Comparison of ENCODE assay signal across 25 cellular contexts in the genomic region with DNA sequence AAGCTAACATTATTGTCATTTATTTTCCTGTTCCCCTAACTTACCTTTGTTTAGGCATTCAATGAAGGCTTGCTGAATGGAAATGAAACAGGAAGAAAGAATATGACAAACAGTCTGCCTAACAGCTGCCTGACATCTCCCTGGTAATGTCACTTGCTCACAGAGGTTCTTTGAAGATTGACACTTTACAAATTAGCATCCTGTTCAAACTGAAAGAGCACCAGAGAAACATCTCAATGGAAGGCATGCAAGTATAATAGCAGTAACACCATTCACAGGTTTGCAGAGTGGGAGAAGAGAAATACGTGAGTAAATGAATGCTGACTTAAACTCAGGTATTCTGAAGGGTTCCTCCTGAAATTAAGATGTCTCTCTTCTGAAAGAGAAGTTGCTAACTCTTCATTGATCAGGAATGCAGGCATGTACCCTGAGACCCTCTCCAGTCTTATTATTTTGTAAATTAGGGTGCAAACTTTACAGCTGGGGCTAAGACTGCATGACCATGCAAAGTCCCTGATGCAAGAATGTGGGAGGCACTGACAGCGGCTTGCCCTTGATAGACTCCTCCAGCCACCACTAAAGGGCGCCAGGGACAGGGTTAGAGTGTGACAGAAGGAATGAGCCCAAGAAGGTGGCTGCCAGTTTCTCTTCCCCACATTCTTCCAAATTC. TPM values are rescaled to one million over a fixed set of nuclear protein-coding genes. Genes with fewer than 3 reads are reported as not detected.
DNase-seq lines count a peak whose midpoint lies in the region; ATAC-seq and TF ChIP-seq lines count a peak whose summit lies in the region.
"Had no signal": no experiment of that assay in that cellular context is flagged by ENCODE, and none has a peak within 500 bp of the region (broad histone marks: within the 10 kb centered on the region; RNA-seq: fewer than 3 reads in every experiment).

No MANE protein-coding gene starts in this region.

- H3K9me3 Mint-ChIP-seq in progenitor cell of endocrine pancreas (ENCODE audit: low read depth) = peaks cover 17% of the 10 kb centered on the region
- H3K9me3 Mint-ChIP-seq: activated T-helper 2 cell treated with anti-CD3 and anti-CD28 coated beads, Interferon-gamma antibody, Interleukin-2, Interleukin-4, amounts not matched to agents 10 μg/mL and 5 μg/mL and 100 μg/mL, durations not matched to agents 14 hours and 24 hours and 36 hours; HFFc6 had no signal

- TF ChIP-seq CTCF in OCI-LY7 (conservative IDR thresholded peaks at IDR 0.05; ENCODE audit: low read length) = 0 out of 2 replicates have a peak, but pooled peaks have one; percentile 23
- TF ChIP-seq CTCF in progenitor cell of endocrine pancreas (IDR thresholded peaks at IDR 0.05; ENCODE audit: unreplicated experiment) = no peak

- H3K4me1 Mint-ChIP-seq in progenitor cell of endocrine pancreas (ENCODE audit: low read depth) = peaks cover 28% of the 10 kb centered on the region
- H3K4me1 Mint-ChIP-seq: CD4-positive, CD25-positive, alpha-beta regulatory T cell had no signal

- no peak overlapping the region; the same call in 1 of the 2 replicates for H3K4me2 ChIP-seq in OCI-LY7 (ENCODE audit: low read length)

- H3K4me1 ChIP-seq in OCI-LY7 (ENCODE audit: insufficient read depth, low read length, poor library complexity, severe bottlenecking) = no peaks in the 10 kb centered on the region

- no peaks in the 10 kb centered on the region for H3K36me3 ChIP-seq in OCI-LY7 (ENCODE audit: insufficient read depth, low read length)
- H3K36me3 ChIP-seq: brain microvascular endothelial cell, neutrophil, thoracic aorta had no signal

- no TSS peak for BruUV-seq in OCI-LY7 (replicated peaks; lab: Mats Ljungman, UMichigan)

- H3K9me2 ChIP-seq in OCI-LY7 (ENCODE audit: insufficient read depth, low read length) = no peaks in the 10 kb centered on the region

- H4K20me1 ChIP-seq in OCI-LY7 (ENCODE audit: insufficient read depth, low read length) = no peaks in the 10 kb centered on the region

- H3K4me3 ChIP-seq in OCI-LY7 (ENCODE audit: low read depth, low read length, poor library complexity, severe bottlenecking) = no peak overlapping the region
- H3K4me3 ChIP-seq: coronary artery, thoracic aorta had no signal

- POLR2A ChIA-PET in OCI-LY7 (lab: Charles Lee) = no interaction called here

- no peak overlapping the region for H3K27ac ChIP-seq in OCI-LY7 (ENCODE audit: low read depth, low read length, poor library complexity, severe bottlenecking)
- H3K27ac ChIP-seq: brain microvascular endothelial cell, coronary artery, neutrophil, thoracic aorta had no signal

- no peaks in the 10 kb centered on the region for H3K27me3 Mint-ChIP-seq in progenitor cell of endocrine pancreas

- H3K36me3 Mint-ChIP-seq in progenitor cell of endocrine pancreas (ENCODE audit: insufficient read depth) = peaks cover 5% of the 10 kb centered on the region
- H3K36me3 Mint-ChIP-seq: CD4-positive, CD25-positive, alpha-beta regulatory T cell had no signal

- H3K9me3 ChIP-seq in OCI-LY7 (ENCODE audit: low read length) = no peaks in the 10 kb centered on the region
- H3K9me3 ChIP-seq: neutrophil, thoracic aorta had no signal

- peak; percentile 15 for DNase-seq in OCI-LY7 (ENCODE audit: low spot score)
- DNase-seq in iPS-NIHi7 (ENCODE audit: extremely low spot score) = peak; percentile 61
- DNase-seq in progenitor cell of endocrine pancreas (ENCODE audit: low spot score, unreplicated experiment) = no peak
- no peak for DNase-seq in NCI-H446 (lab: John Stamatoyannopoulos, UW)
- DNase-seq: activated CD4-positive, alpha-beta T cell treated with anti-CD3 and anti-CD28 coated beads for 4 hours; brain microvascular endothelial cell; DMS 273 treated with DMSO at 0.1 percent for 48 hours; HFFc6; Karpas-422; kidney; NCI-H524 treated with DMSO at 0.1 percent for 48 hours; stimulated activated CD4-positive, alpha-beta T cell treated with anti-CD3 and anti-CD28 coated beads, Interleukin-1b, Interleukin-23, amount 100 ng/mL, for 48 hours; SW 1271 had no signal

- intact Hi-C loops in OCI-LY7 (cut with micrococcal nuclease; ENCODE audit: unreplicated experiment) = no loop called here

- no peak overlapping the region for H3K4me3 Mint-ChIP-seq in progenitor cell of endocrine pancreas (ENCODE audit: low read depth)
- H3K4me3 Mint-ChIP-seq: CD4-positive, CD25-positive, alpha-beta regulatory T cell; HFFc6 had no signal

- no peak overlapping the region for H2AFZ ChIP-seq in OCI-LY7 (ENCODE audit: low read length)

- ATAC-seq in GM18511 (IDR thresholded peaks at IDR 0.05; ENCODE audit: unreplicated experiment) = peak; percentile 63
- ATAC-seq in HG02885 (IDR thresholded peaks at IDR 0.05; ENCODE audit: poor library complexity, unreplicated experiment) = peak; percentile 39
- ATAC-seq in HG02852 (IDR thresholded peaks at IDR 0.05; ENCODE audit: unreplicated experiment) = no peak
- ATAC-seq: Right ventricle myocardium inferior had no signal

- CTCF ChIA-PET in OCI-LY7 (lab: Charles Lee; ENCODE audit: unreplicated experiment) = no interaction called here

- H3K79me2 ChIP-seq in OCI-LY7 (ENCODE audit: insufficient read depth, low read depth, low read length) = no peaks in the 10 kb centered on the region

- no peak overlapping the region for H3K27ac Mint-ChIP-seq in progenitor cell of endocrine pancreas
- H3K27ac Mint-ChIP-seq: activated T-helper 2 cell treated with anti-CD3 and anti-CD28 coated beads, Interferon-gamma antibody, Interleukin-2, Interleukin-4, amounts not matched to agents 10 μg/mL and 5 μg/mL and 100 μg/mL, durations not matched to agents 14 hours and 24 hours and 36 hours; HFFc6 had no signal

RNA-seq across cellular contexts. Expression of gene SMLR1, which starts 1.3 kb away (rescaled TPM):
- total RNA-seq in OCI-LY7 (2014; rRNA removed; shearing (Covaris generic)) = not detected in 2 replicates
- total RNA-seq in OCI-LY7 (2022) (not detected in 2 replicates), progenitor cell of endocrine pancreas (0.79 and 0.91 TPM in 2 replicates)
- total RNA-seq: activated T-helper 2 cell treated with anti-CD3 and anti-CD28 coated beads, Interferon-gamma antibody, Interleukin-2, Interleukin-4, amounts not matched to agents 10 μg/mL and 5 μg/mL and 100 μg/mL, durations not matched to agents 14 hours and 24 hours and 36 hours; CD4-positive, CD25-positive, alpha-beta regulatory T cell; HFFc6; lung microvascular endothelial cell; pulmonary artery endothelial cell; Right ventricle myocardium inferior; skeletal muscle tissue; thoracic aorta had no signal

Comparison
In these comparisons a context has a peak if more than half of its experiments do, and no peak if none do; other contexts are left out.
1. DNase-seq: peak in OCI-LY7 (single experiment) and iPS-NIHi7 (single experiment); none in progenitor cell of endocrine pancreas (single experiment) and NCI-H446 (0 of 2).